8 cellular contexts compared by ENCODE assay signal in the genomic region with DNA sequence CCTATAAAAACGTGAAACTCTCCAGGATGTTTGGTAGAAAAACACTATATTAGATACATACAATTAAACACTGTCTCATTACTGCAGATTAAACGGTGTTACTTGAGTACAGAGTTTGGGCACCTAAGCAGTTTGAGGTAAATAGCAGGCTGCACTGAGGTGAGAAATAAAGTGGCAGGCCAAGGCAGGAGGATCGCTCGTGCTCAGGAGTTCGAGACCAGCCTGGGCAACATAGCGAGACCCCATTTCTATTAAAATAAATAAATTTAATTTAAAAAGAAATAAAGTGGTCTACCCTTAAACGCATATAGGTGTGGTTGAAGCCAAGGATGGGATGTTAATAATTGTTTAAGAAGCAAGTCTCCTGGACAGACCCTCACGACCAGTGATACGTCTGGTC. TPM values are rescaled to one million over a fixed set of nuclear protein-coding genes. Genes with fewer than 3 reads are reported as not detected.
DNase-seq lines count a peak whose midpoint lies in the region; ATAC-seq and TF ChIP-seq lines count a peak whose summit lies in the region.

No MANE protein-coding gene starts in this region.

- peak; percentile 14 for DNase-seq in GM20000 (ENCODE audit: low spot score)
- DNase-seq in SK-N-MC (ENCODE audit: low read depth, low spot score), result no peak
- DNase-seq in fibroblast of villous mesenchyme (ENCODE audit: low read depth), result no peak
- DNase-seq in gastrocnemius medialis, result no peak
- DNase-seq in cerebellar nuclear complex (lab: John Stamatoyannopoulos, UW), result no peak
- no peak for DNase-seq in pons (ENCODE audit: low spot score)
- no peak for DNase-seq in UCSD-AML1 (lab: John Stamatoyannopoulos, UW; ENCODE audit: unreplicated experiment)
- DNase-seq in SHP77 (lab: John Stamatoyannopoulos, UW), result no peak

- TF ChIP-seq CTCF in GM20000 (IDR thresholded peaks at IDR 0.05; ENCODE audit: extremely low read depth, missing control alignments) (no peak), fibroblast of villous mesenchyme (IDR thresholded peaks at IDR 0.05; ENCODE audit: insufficient read depth, low read depth, low read length) (no peak), gastrocnemius medialis (IDR thresholded peaks at IDR 0.05 in 4 of 5, conservative IDR thresholded peaks at IDR 0.05 in 1 of 5) (no peak)

- H3K27ac ChIP-seq in SK-N-MC, result 0 out of 2 replicates have a peak overlapping the region, but pooled peaks have one; percentile 10
- H3K27ac ChIP-seq in gastrocnemius medialis, result peak overlapping the region; percentile 89 to 98 (median 94)

- peak overlapping the region; percentile 96 for H3K9ac ChIP-seq in SK-N-MC (ENCODE audit: insufficient read length)

- intact Hi-C loops in gastrocnemius medialis (cut with DNase I; ENCODE audit: low total_unique reads), result no loop called here

- H3K27me3 ChIP-seq in gastrocnemius medialis, result no peaks in the 10 kb centered on the region

- no peak for ATAC-seq in gastrocnemius medialis

- peaks cover 3 to 9% of the 10 kb centered on the region in 2 donors for H3K4me1 ChIP-seq in gastrocnemius medialis

- TF ChIP-seq POLR2A in gastrocnemius medialis (IDR thresholded peaks at IDR 0.05), result no peak

- no peaks in the 10 kb centered on the region for H3K9me3 ChIP-seq in SK-N-MC (ENCODE audit: low read depth, low read length)
- H3K9me3 ChIP-seq in gastrocnemius medialis, result no peaks in the 10 kb centered on the region

- in situ Hi-C loops in gastrocnemius medialis (cut with MboI; ENCODE audit: low sequenced_read_pairs in 4 of 4), result no loop called here

- peak overlapping the region; percentile 83 for H3K4me3 ChIP-seq in SK-N-MC
- peak overlapping the region; percentile 94 for H3K4me3 ChIP-seq in fibroblast of villous mesenchyme (ENCODE audit: low read depth, low read length)
- H3K4me3 ChIP-seq in gastrocnemius medialis, result peak overlapping the region; percentile 81 to 99 (median 92)

- H3K36me3 ChIP-seq in SK-N-MC (ENCODE audit: insufficient read depth, low read length) (peaks cover 9% of the 10 kb centered on the region; the same call in 1 of the 2 replicates), gastrocnemius medialis (no peaks in the 10 kb centered on the region)

RNA-seq across cellular contexts. Expression of a gene that starts 1.2 kb away (rescaled TPM):
- total RNA-seq in fibroblast of villous mesenchyme, result 76.7 and 80.7 TPM in 2 replicates
- 10 to 100 TPM; 41.6 to 53.8 (median 44.1) TPM for total RNA-seq in gastrocnemius medialis
